In the genomic region with DNA sequence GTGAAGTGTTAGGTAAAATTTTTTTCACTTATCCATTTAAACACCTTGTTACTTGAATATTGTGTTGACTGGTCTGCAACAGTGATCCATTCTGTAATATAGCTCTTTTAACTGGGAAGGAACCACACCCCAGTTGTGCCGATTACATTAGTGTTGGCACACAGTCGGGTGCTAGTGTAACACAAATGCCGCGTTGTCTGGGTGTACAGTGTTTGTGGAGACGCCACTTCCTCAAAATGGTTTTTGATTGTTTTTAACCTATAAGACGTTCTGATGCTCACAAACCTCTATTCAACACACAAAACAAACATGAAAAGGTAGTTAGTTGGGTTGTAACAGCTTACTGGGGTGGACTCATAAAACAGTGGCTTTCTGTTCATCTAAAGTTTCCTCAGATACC, we compare ENCODE assay signal across 25 cellular contexts. TPM values are rescaled to one million over a fixed set of nuclear protein-coding genes. Genes with fewer than 3 reads are reported as not detected.
DNase-seq lines count a peak whose midpoint lies in the region; ATAC-seq, FAIRE-seq and TF ChIP-seq lines count a peak whose summit lies in the region.
"Had no signal": no experiment of that assay in that cellular context is flagged by ENCODE, and none has a peak within 500 bp of the region (broad histone marks: within the 10 kb centered on the region; RNA-seq: fewer than 3 reads in every experiment).

No MANE protein-coding gene starts in this region.

- no peak for ATAC-seq in activated T-cell treated with anti-CD3 and anti-CD28 coated beads, Interleukin-2, amount 50 U/mL, for 4 hours

- peaks cover 15% of the 10 kb centered on the region for H3K4me1 Mint-ChIP-seq in endodermal cell
- no peaks in the 10 kb centered on the region for H3K4me1 Mint-ChIP-seq in activated T-cell treated with anti-CD3 and anti-CD28 coated beads, Interleukin-2, amount 50 U/mL, for 4 hours (ENCODE audit: low read depth)
- H3K4me1 Mint-ChIP-seq: CD8-positive, alpha-beta memory T cell had no signal

- no peak overlapping the region for H3K9ac ChIP-seq in SK-N-MC (ENCODE audit: insufficient read length)
- H3K9ac ChIP-seq in endodermal cell (ENCODE audit: extremely low read depth, low read length, poor library complexity, severe bottlenecking) = no peak overlapping the region

- H3K27me3 ChIP-seq in endodermal cell (ENCODE audit: control insufficient read depth, insufficient read depth, low read length, poor library complexity, severe bottlenecking) (no peaks in the 10 kb centered on the region), osteoblast (ENCODE audit: insufficient read depth, low read length) (no peaks in the 10 kb centered on the region)
- H3K27me3 ChIP-seq: Peyer's patch, SJSA1 had no signal

- peaks cover 69% of the 10 kb centered on the region for H3K36me3 Mint-ChIP-seq in endodermal cell (ENCODE audit: low read depth)
- peaks cover 32% of the 10 kb centered on the region for H3K36me3 Mint-ChIP-seq in activated T-cell treated with anti-CD3 and anti-CD28 coated beads, Interleukin-2, amount 50 U/mL, for 4 hours (ENCODE audit: insufficient read depth)

- TF ChIP-seq POLR2A in GM12891 (IDR thresholded peaks at IDR 0.05; ENCODE audit: low read depth, low read length) = no peak

- WGBS in endodermal cell (ENCODE audit: insufficient coverage in 1 of 2, insufficient read length in 1 of 2), 2 experiments = 93 to 100% methylated on average over 4 to 5 of the region's 6 CpGs

- no peaks in the 10 kb centered on the region for H4K20me1 ChIP-seq in osteoblast (ENCODE audit: insufficient read depth, low read length)

- no peak overlapping the region for H3K4me3 Mint-ChIP-seq in endodermal cell
- H3K4me3 Mint-ChIP-seq in activated T-cell treated with anti-CD3 and anti-CD28 coated beads, Interleukin-2, amount 50 U/mL, for 4 hours = no peak overlapping the region
- H3K4me3 Mint-ChIP-seq: CD8-positive, alpha-beta memory T cell; HFFc6 had no signal

- no peak overlapping the region for H3K4me3 ChIP-seq in SK-N-MC
- H3K4me3 ChIP-seq in endodermal cell (ENCODE audit: low read length) = no peak overlapping the region
- no peak overlapping the region for H3K4me3 ChIP-seq in osteoblast (ENCODE audit: insufficient read depth, low read length)
- H3K4me3 ChIP-seq: Peyer's patch, SJSA1 had no signal

- H3K4me1 ChIP-seq in endodermal cell (ENCODE audit: control insufficient read depth, insufficient read depth, low read length) (peaks cover 13% of the 10 kb centered on the region), osteoblast (ENCODE audit: insufficient read depth, low read length) (no peaks in the 10 kb centered on the region)
- H3K4me1 ChIP-seq: Peyer's patch, SJSA1 had no signal

- H3K27ac ChIP-seq in SK-N-MC (peak overlapping the region; percentile 48), endodermal cell (ENCODE audit: low read depth, low read length) (no peak overlapping the region), osteoblast (ENCODE audit: low read depth, low read length) (no peak overlapping the region)
- H3K27ac ChIP-seq: C4-2B, HL-60, Peyer's patch, SJSA1 had no signal

- DNase-seq in GM12891 (ENCODE audit: insufficient read length, low spot score) = no peak
- no peak for DNase-seq in SK-N-MC (ENCODE audit: low read depth, low spot score)
- peak; percentile 8 for DNase-seq in endodermal cell
- DNase-seq in osteoblast (ENCODE audit: insufficient read length, low spot score, missing footprints) = peak; percentile 53
- no peak for DNase-seq in cerebellar nuclear complex (lab: John Stamatoyannopoulos, UW)
- no peak for DNase-seq in NCI-H524 treated with DMSO at 0.1 percent for 48 hours (lab: John Stamatoyannopoulos, UW)
- no peak for DNase-seq in activated T-cell treated with anti-CD3 and anti-CD28 coated beads, Interleukin-2, amount 50 U/mL, for 4 hours
- DNase-seq in NCI-H2107 treated with DMSO at 0.1 percent for 48 hours (lab: John Stamatoyannopoulos, UW; ENCODE audit: unreplicated experiment) = no peak
- DNase-seq: Calu3; CD8-positive, alpha-beta memory T cell; DMS153; H7; HFFc6; KG1; NCI-H1105; NCI-H146; NCI-H2029; NCI-H2171; NCI-H345; NCI-H524; NCI-H82 had no signal

- H3K27ac Mint-ChIP-seq in endodermal cell = no peak overlapping the region
- H3K27ac Mint-ChIP-seq: CD8-positive, alpha-beta memory T cell; HFFc6 had no signal

- no peaks in the 10 kb centered on the region for H3K27me3 Mint-ChIP-seq in endodermal cell (ENCODE audit: insufficient read depth)
- no peaks in the 10 kb centered on the region for H3K27me3 Mint-ChIP-seq in activated T-cell treated with anti-CD3 and anti-CD28 coated beads, Interleukin-2, amount 50 U/mL, for 4 hours (ENCODE audit: low read depth)

- no peak for TF ChIP-seq CTCF in endodermal cell (conservative IDR thresholded peaks at IDR 0.05)
- TF ChIP-seq CTCF in osteoblast (IDR thresholded peaks at IDR 0.05; ENCODE audit: extremely low read depth, low read depth, low read length) = no peak

- no peaks in the 10 kb centered on the region for H3K9me3 Mint-ChIP-seq in endodermal cell
- H3K9me3 Mint-ChIP-seq in activated T-cell treated with anti-CD3 and anti-CD28 coated beads, Interleukin-2, amount 50 U/mL, for 4 hours = no peaks in the 10 kb centered on the region
- H3K9me3 Mint-ChIP-seq: CD8-positive, alpha-beta memory T cell; HFFc6 had no signal

- H3K36me3 ChIP-seq in SK-N-MC (ENCODE audit: insufficient read depth, low read length) (peaks cover 90% of the 10 kb centered on the region), endodermal cell (ENCODE audit: control insufficient read depth, insufficient read depth, low read length) (peaks cover 47% of the 10 kb centered on the region), osteoblast (ENCODE audit: insufficient read depth, low read length) (peaks cover 33% of the 10 kb centered on the region)

- no peak overlapping the region for H3K4me2 ChIP-seq in osteoblast (ENCODE audit: insufficient read depth, low read length)

- H3K9me3 ChIP-seq in SK-N-MC (ENCODE audit: low read depth, low read length) = no peaks in the 10 kb centered on the region
- H3K9me3 ChIP-seq in endodermal cell (ENCODE audit: control insufficient read depth, low read length) = no peaks in the 10 kb centered on the region
- H3K9me3 ChIP-seq in osteoblast (ENCODE audit: low read depth, low read length) = no peaks in the 10 kb centered on the region
- H3K9me3 ChIP-seq: Peyer's patch, SJSA1 had no signal

- H2AFZ ChIP-seq in osteoblast (ENCODE audit: low read length) = no peak overlapping the region

- peak; percentile 40 for FAIRE-seq in GM12891 (lab: Jason Lieb, UNC)

- H3K79me2 ChIP-seq in osteoblast (ENCODE audit: insufficient read depth, low read length) = no peaks in the 10 kb centered on the region

TF ChIP-seq in GM12891, 5 proteins besides CTCF, POLR2A, EP300 and RAD21:
- no peak for TF ChIP-seq POLR2AphosphoS5 (IDR thresholded peaks at IDR 0.05; ENCODE audit: low read depth, low read length)
- no peak for TF ChIP-seq TAF1 (IDR thresholded peaks at IDR 0.05; ENCODE audit: low read depth, low read length)
- no peak for TF ChIP-seq POU2F2 (IDR thresholded peaks at IDR 0.05; ENCODE audit: low read depth, low read length)
- peak; percentile 39 for TF ChIP-seq SPI1 (IDR thresholded peaks at IDR 0.05; ENCODE audit: low read depth, low read length)
- TF ChIP-seq PAX5 (IDR thresholded peaks at IDR 0.05; ENCODE audit: insufficient read depth, low read length, severe bottlenecking) = no peak

RNA-seq across cellular contexts. Expression of gene TRAF3, which starts 48.0 kb away (rescaled TPM):
- polyA plus RNA-seq in GM12891 (2012; ENCODE audit: low read depth, missing spikeins) = 49.2 TPM
- total RNA-seq in endodermal cell (10 to 100 TPM; 16.7 to 23.8 TPM), osteoblast (19.5 and 23.3 TPM in 2 replicates)
- polyA plus RNA-seq in endodermal cell (2013, experiment 1 of 2) = 17.5 TPM
- polyA plus RNA-seq in endodermal cell (2013, experiment 2 of 2) = 18.9 TPM
- total RNA-seq in activated T-cell treated with anti-CD3 and anti-CD28 coated beads, Interleukin-2, amount 50 U/mL, for 4 hours = 10 to 100 TPM; 76.0 to 91.0 (median 78.1) TPM

Comparison
In these comparisons a context has a peak if more than half of its experiments do, and no peak if none do; other contexts are left out.
1. DNase-seq: peak in endodermal cell (single experiment) and osteoblast (single experiment); none in GM12891 (single experiment), SK-N-MC (single experiment), cerebellar nuclear complex (0 of 2), NCI-H524 treated with DMSO at 0.1 percent for 48 hours (single experiment), activated T-cell treated with anti-CD3 and anti-CD28 coated beads, Interleukin-2, amount 50 U/mL, for 4 hours (single experiment) and NCI-H2107 treated with DMSO at 0.1 percent for 48 hours (single experiment).